Comparison of ENCODE assay signal across 8 cellular contexts in the genomic region with DNA sequence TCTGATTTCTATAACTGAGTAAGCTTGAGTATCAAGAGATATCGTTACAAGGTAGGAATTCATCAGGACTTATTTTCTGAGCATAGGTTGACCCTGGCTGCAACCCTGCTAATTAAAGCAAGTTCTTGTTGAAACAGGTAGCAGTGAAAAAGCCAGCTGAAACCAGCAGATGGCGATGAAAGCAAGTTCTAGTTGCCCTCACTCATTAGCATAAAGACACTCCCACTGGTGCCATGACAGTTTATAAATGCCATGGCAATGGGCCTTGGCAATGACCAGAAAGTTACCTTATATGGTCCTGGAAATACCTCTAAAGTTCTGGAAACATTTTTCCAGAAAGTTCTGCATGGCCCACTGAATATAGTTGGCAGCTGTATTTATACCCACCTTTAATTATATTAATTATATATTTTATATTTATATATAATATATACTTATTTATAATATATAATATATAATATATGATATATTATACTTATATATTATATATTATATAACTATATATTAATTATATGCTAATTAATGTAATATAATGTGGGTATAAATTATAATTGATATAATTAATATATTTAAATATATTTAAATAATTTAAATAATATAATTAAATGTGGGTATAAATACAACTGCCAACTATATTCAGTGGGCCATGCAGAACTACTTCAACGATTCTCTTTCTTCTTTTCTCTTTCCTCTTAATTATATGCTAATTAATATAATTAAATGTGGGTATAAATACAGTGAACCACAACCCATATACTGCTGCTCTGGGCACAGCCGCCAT.
DNase-seq lines count a peak whose midpoint lies in the region; ATAC-seq, FAIRE-seq and TF ChIP-seq lines count a peak whose summit lies in the region.

No MANE protein-coding gene starts in this region.

- H3K4me2 ChIP-seq in SK-N-SH, result no peak overlapping the region

- H3K4me3 ChIP-seq in SK-N-SH (ENCODE audit: low read depth in 2 of 2, low read length in 1 of 2), result peak overlapping the region in 1 of 2 experiments; percentile 31; a peak in 1 of 4 replicates

- CTCF ChIA-PET in SK-N-SH (lab: Yijun Ruan, JAX), result interaction anchor here (0.6 to 1.5 kb wide), 2 partner anchors 34 to 790 kb away, joined by 3 read pairs; no protein-coding TSS in a partner anchor

- TF ChIP-seq RAD21 in Ishikawa (IDR thresholded peaks at IDR 0.05; ENCODE audit: low read depth), result peak; percentile 54
- peak; percentile 46; the same call in 1 of the 2 replicates for TF ChIP-seq RAD21 in SK-N-SH (IDR thresholded peaks at IDR 0.05; ENCODE audit: low read length)

- WGBS in SK-N-SH (ENCODE audit: low lambda C conversion rate), result 47% methylated on average over 4 of the region's 4 CpGs

- H3K36me3 ChIP-seq in SK-N-SH (replicated peaks in 1 of 2; ENCODE audit: control insufficient read depth in 1 of 2, insufficient read depth in 2 of 2, low read length in 1 of 2), result no peaks in the 10 kb centered on the region

- H3K27ac ChIP-seq in SK-N-SH (ENCODE audit: low read depth in 2 of 2, low read length in 1 of 2), result no peak overlapping the region

- H3K9me2 ChIP-seq in SK-N-SH, result no peaks in the 10 kb centered on the region

- H3K79me2 ChIP-seq in SK-N-SH (ENCODE audit: insufficient read depth), result no peaks in the 10 kb centered on the region

- peak; percentile 59 for TF ChIP-seq CTCF in SK-N-SH (IDR thresholded peaks at IDR 0.05)

- peak; percentile 2 for DNase-seq in DMS114 treated with DMSO at 0.1 percent for 48 hours (lab: John Stamatoyannopoulos, UW; ENCODE audit: unreplicated experiment)
- DNase-seq in SK-N-SH, result peak; percentile 10
- no peak for DNase-seq in kidney glomerular epithelial cell (lab: John Stamatoyannopoulos, UW)
- no peak for DNase-seq in activated CD8-positive, alpha-beta memory T cell treated with anti-CD3 and anti-CD28 coated beads for 24 hours

- no peaks in the 10 kb centered on the region for H3F3A ChIP-seq in SK-N-SH (replicated peaks; ENCODE audit: insufficient read depth)

- H3K9ac ChIP-seq in SK-N-SH, result no peak overlapping the region

- ATAC-seq in GM21381 (IDR thresholded peaks at IDR 0.05; ENCODE audit: unreplicated experiment) (peak; percentile 81), HG02840 (IDR thresholded peaks at IDR 0.05; ENCODE audit: low FRiP score, unreplicated experiment) (no peak)

- H2AFZ ChIP-seq in SK-N-SH (ENCODE audit: low read depth), result no peak overlapping the region

- no peak for TF ChIP-seq EP300 in Ishikawa (IDR thresholded peaks at IDR 0.05; ENCODE audit: borderline replicate concordance)
- no peak for TF ChIP-seq EP300 in SK-N-SH (IDR thresholded peaks at IDR 0.05; ENCODE audit: borderline replicate concordance in 1 of 2, low read depth in 1 of 2, low read length in 1 of 2)

- no peaks in the 10 kb centered on the region for H3K27me3 ChIP-seq in SK-N-SH (ENCODE audit: insufficient read depth)

- no peaks in the 10 kb centered on the region for H4K20me1 ChIP-seq in SK-N-SH (ENCODE audit: insufficient read depth)

- no peaks in the 10 kb centered on the region for H3K9me3 ChIP-seq in SK-N-SH

- POLR2A ChIA-PET in SK-N-SH (lab: Yijun Ruan, JAX), result no interaction called here

- FAIRE-seq in islet of Langerhans (lab: Jason Lieb, UNC), result peak; percentile 9

- H3K4me1 ChIP-seq in SK-N-SH (ENCODE audit: control insufficient read depth in 1 of 2, insufficient read depth in 2 of 2, low read depth in 1 of 2, low read length in 1 of 2), result peaks cover 0 to 5% of the 10 kb centered on the region in 2 experiments; a peak in 1 of 4 replicates

TF ChIP-seq in Ishikawa, 13 proteins besides CTCF, POLR2A, EP300 and RAD21:
- TF ChIP-seq CREB1 (IDR thresholded peaks at IDR 0.05; ENCODE audit: low read depth), result no peak
- peak; percentile 67; the same call in 1 of the 2 replicates for TF ChIP-seq YY1 (IDR thresholded peaks at IDR 0.05; ENCODE audit: low read depth)
TF ChIP-seq in Ishikawa: peak in this region for 1.

TF ChIP-seq in SK-N-SH, 30 proteins besides CTCF, POLR2A, EP300 and RAD21:
- TF ChIP-seq SMC3 (IDR thresholded peaks at IDR 0.05; ENCODE audit: low read depth, low read length) (peak; percentile 19; the same call in 1 of the 2 replicates), FOXM1 (IDR thresholded peaks at IDR 0.05; ENCODE audit: low read depth) (no peak), JUND (IDR thresholded peaks at IDR 0.05) (no peak)
- TF ChIP-seq, protein P1, sequence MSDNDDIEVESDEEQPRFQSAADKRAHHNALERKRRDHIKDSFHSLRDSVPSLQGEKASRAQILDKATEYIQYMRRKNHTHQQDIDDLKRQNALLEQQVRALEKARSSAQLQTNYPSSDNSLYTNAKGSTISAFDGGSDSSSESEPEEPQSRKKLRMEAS (IDR thresholded peaks at IDR 0.05; ENCODE audit: low read depth), result no peak
TF ChIP-seq in SK-N-SH: peak in this region for 1.

Comparison
In these comparisons a context has a peak if more than half of its experiments do, and no peak if none do; other contexts are left out.
1. DNase-seq: peak in DMS114 treated with DMSO at 0.1 percent for 48 hours (single experiment) and SK-N-SH (single experiment); none in kidney glomerular epithelial cell (single experiment) and activated CD8-positive, alpha-beta memory T cell treated with anti-CD3 and anti-CD28 coated beads for 24 hours (single experiment).